In genomic region chr11:108966206-108966605, GRCh38 we compare ENCODE assay signal across 1 cellular context.
TF ChIP-seq lines count a peak whose summit lies in the region.

No MANE protein-coding gene starts in this region.

TF ChIP-seq in IMR-90, 13 proteins besides CTCF, POLR2A, EP300 and RAD21 (continued from another document):
- no peak for TF ChIP-seq CHD1 (IDR thresholded peaks at IDR 0.05; ENCODE audit: low read depth, low read length)
- no peak for TF ChIP-seq FOS (IDR thresholded peaks at IDR 0.05; ENCODE audit: low read depth, low read length)
